In genomic region chr20:38970302-38970701, GRCh38 we compare ENCODE assay signal across 12 cellular contexts. TPM values are rescaled to one million over a fixed set of nuclear protein-coding genes. Genes with fewer than 3 reads are reported as not detected.
A peak's percentile ranks its signal among the peaks of the same experiment; 100 is the strongest.
DNase-seq lines count a peak whose midpoint lies in the region; ATAC-seq, FAIRE-seq and TF ChIP-seq lines count a peak whose summit lies in the region.
"Had no signal": no experiment of that assay in that cellular context is flagged by ENCODE, and none has a peak within 500 bp of the region (broad histone marks: within the 10 kb centered on the region; RNA-seq: fewer than 3 reads in every experiment).

No MANE protein-coding gene starts in this region.

- BruUV-seq in OCI-LY7 (replicated peaks; lab: Mats Ljungman, UMichigan) = no TSS peak

- no peaks in the 10 kb centered on the region for H3K4me1 ChIP-seq in rectal smooth muscle tissue (ENCODE audit: control insufficient read depth, insufficient read depth, low read length)
- no peaks in the 10 kb centered on the region for H3K4me1 ChIP-seq in OCI-LY7 (ENCODE audit: insufficient read depth, low read length, poor library complexity, severe bottlenecking)

- no peaks in the 10 kb centered on the region for H3K27me3 ChIP-seq in rectal smooth muscle tissue (ENCODE audit: control insufficient read depth, insufficient read depth, low read length)

- H3K9me2 ChIP-seq in OCI-LY7 (ENCODE audit: insufficient read depth, low read length) = no peaks in the 10 kb centered on the region

- CTCF ChIA-PET in OCI-LY7 (lab: Charles Lee; ENCODE audit: unreplicated experiment) = no interaction called here

- ATAC-seq in esophagus mucosa (peak; percentile 59), HG03521 (IDR thresholded peaks at IDR 0.05; ENCODE audit: unreplicated experiment) (no peak), GM21737 (IDR thresholded peaks at IDR 0.05; ENCODE audit: unreplicated experiment) (no peak)

- H3K4me3 ChIP-seq in rectal smooth muscle tissue (ENCODE audit: low read length) (no peak overlapping the region), OCI-LY7 (ENCODE audit: low read depth, low read length, poor library complexity, severe bottlenecking) (no peak overlapping the region)

- H3K36me3 ChIP-seq in rectal smooth muscle tissue (ENCODE audit: control insufficient read depth, insufficient read depth, low read length) (no peaks in the 10 kb centered on the region), OCI-LY7 (ENCODE audit: insufficient read depth, low read length) (peaks cover 71% of the 10 kb centered on the region)

- H2AFZ ChIP-seq in OCI-LY7 (ENCODE audit: low read length) = no peak overlapping the region

- no peak for FAIRE-seq in RCC 7860 (lab: Jason Lieb, UNC)
- FAIRE-seq: D721Med, endothelial cell of umbilical vein had no signal

- no peak for TF ChIP-seq CTCF in OCI-LY7 (conservative IDR thresholded peaks at IDR 0.05; ENCODE audit: low read length)

- POLR2A ChIA-PET in OCI-LY7 (lab: Charles Lee) = no interaction called here

- intact Hi-C loops in OCI-LY7 (cut with micrococcal nuclease; ENCODE audit: unreplicated experiment) = no loop called here

- H4K20me1 ChIP-seq in OCI-LY7 (ENCODE audit: insufficient read depth, low read length) = no peaks in the 10 kb centered on the region; the same call in 1 of the 2 replicates

- DNase-seq in EL (peak; percentile 92), RCC 7860 (ENCODE audit: low spot score) (peak; percentile 67), NCI-H2081 treated with DMSO at 0.1 percent for 48 hours (lab: John Stamatoyannopoulos, UW) (no peak), OCI-LY7 (ENCODE audit: low spot score) (no peak)
- DNase-seq: NCI-H1930; stimulated activated CD4-positive, alpha-beta T cell treated with anti-CD3 and anti-CD28 coated beads, Interleukin-4, amount 100 ng/mL, for 24 hours had no signal

- no peaks in the 10 kb centered on the region for H3K9me3 ChIP-seq in OCI-LY7 (ENCODE audit: low read length)

- H3K9ac ChIP-seq in rectal smooth muscle tissue (ENCODE audit: low read length) = no peak overlapping the region

- H3K27ac ChIP-seq in rectal smooth muscle tissue (ENCODE audit: low read depth, low read length) = peak overlapping the region; percentile 63
- no peak overlapping the region for H3K27ac ChIP-seq in OCI-LY7 (ENCODE audit: low read depth, low read length, poor library complexity, severe bottlenecking)

- no peak overlapping the region for H3K4me2 ChIP-seq in OCI-LY7 (ENCODE audit: low read length)

- 0 out of 2 replicates have a peak, but pooled peaks cover 3% of the 10 kb centered on the region for H3K79me2 ChIP-seq in OCI-LY7 (ENCODE audit: insufficient read depth, low read depth, low read length)

RNA-seq across cellular contexts. Expression of gene DHX35, which starts 8.2 kb away (rescaled TPM):
- total RNA-seq in esophagus mucosa (6.3 TPM), OCI-LY7 (2022) (13.0 and 13.9 TPM in 2 replicates)
- 13.7 and 15.6 TPM in 2 replicates for total RNA-seq in OCI-LY7 (2014; rRNA removed; shearing (Covaris generic))

RNA-seq across cellular contexts. Expression of gene FAM83D, which starts 44.1 kb away (rescaled TPM):
- total RNA-seq in esophagus mucosa = 67.0 TPM
- 33.2 and 48.2 TPM in 2 replicates for total RNA-seq in OCI-LY7 (2014; rRNA removed; shearing (Covaris generic))
- total RNA-seq in OCI-LY7 (2022) = 32.6 and 32.9 TPM in 2 replicates

Comparison
In these comparisons a context has a peak if more than half of its experiments do, and no peak if none do; other contexts are left out.
1. DNase-seq: peak in EL (single experiment) and RCC 7860 (single experiment); none in NCI-H2081 treated with DMSO at 0.1 percent for 48 hours (single experiment) and OCI-LY7 (single experiment).